Comparison of ENCODE assay signal across 7 cellular contexts in genomic region chr17:76681222-76682137, GRCh38. TPM values are rescaled to one million over a fixed set of nuclear protein-coding genes. Genes with fewer than 3 reads are reported as not detected.
DNase-seq lines count a peak whose midpoint lies in the region; ATAC-seq, FAIRE-seq and TF ChIP-seq lines count a peak whose summit lies in the region.

No MANE protein-coding gene starts in this region.

- no peaks in the 10 kb centered on the region for H3K4me1 ChIP-seq in breast epithelium

- ATAC-seq in WTC11 (peak; percentile 85), HG03354 (IDR thresholded peaks at IDR 0.05; ENCODE audit: poor library complexity, severe bottlenecking, unreplicated experiment) (no peak)

- peak; percentile 48; the same call in 1 of the 2 replicates for TF ChIP-seq CTCF in WTC11 (IDR thresholded peaks at IDR 0.05)
- peak; percentile 12 to 53 (median 51) for TF ChIP-seq CTCF in breast epithelium (IDR thresholded peaks at IDR 0.05)

- CTCF ChIA-PET in WTC11 (lab: Charles Lee), result interaction anchor here (0.5 to 2.6 kb wide), 74 partner anchors 9 to 533 kb away, joined by 3 to 69 read pairs (median 6); partner anchors contain the start of genes AANAT, JMJD6, METTL23 and MGAT5B

- peak overlapping the region in 1 of 2 donors; percentile 10 for H3K27ac ChIP-seq in breast epithelium

- TF ChIP-seq POLR2A in breast epithelium (IDR thresholded peaks at IDR 0.05), result no peak

- no peaks in the 10 kb centered on the region for H3K9me3 ChIP-seq in breast epithelium

- H3K4me1 Mint-ChIP-seq in WTC11, result peaks cover 4% of the 10 kb centered on the region

- POLR2A ChIA-PET in WTC11 (lab: Charles Lee), result interaction anchor here (0.6 kb wide), 1 partner anchor 158 kb away, joined by 3 read pairs; no protein-coding TSS in a partner anchor

- H3K9me3 Mint-ChIP-seq in WTC11, result no peaks in the 10 kb centered on the region

- no peaks in the 10 kb centered on the region for H3K36me3 Mint-ChIP-seq in WTC11

- H3K4me3 ChIP-seq in breast epithelium, result no peak overlapping the region

- H3K27me3 Mint-ChIP-seq in WTC11 (ENCODE audit: low read depth), result no peaks in the 10 kb centered on the region

- peak; percentile 32 for DNase-seq in GM18507 (ENCODE audit: extremely low spot score, insufficient read length, low read depth)
- peak; percentile 19 for DNase-seq in NCI-H2171 (lab: John Stamatoyannopoulos, UW)
- peak; percentile 89 for DNase-seq in WTC11 (ENCODE audit: low spot score)
- DNase-seq in breast epithelium (ENCODE audit: low spot score in 2 of 2), result no peak
- DNase-seq in kidney tubule cell (ENCODE audit: low spot score), result peak; percentile 60
- peak; percentile 44 to 51 for DNase-seq in stimulated activated CD4-positive, alpha-beta T cell treated with anti-CD3 and anti-CD28 coated beads, Interleukin-1b, Interleukin-23, amount 100 ng/mL, for 4 hours (ENCODE audit: low read depth in 2 of 2)

- H3K36me3 ChIP-seq in breast epithelium, result no peaks in the 10 kb centered on the region

- no peak overlapping the region for H3K27ac Mint-ChIP-seq in WTC11

- no peaks in the 10 kb centered on the region for H3K27me3 ChIP-seq in breast epithelium

- intact Hi-C loops in breast epithelium (cut with DNase I; ENCODE audit: low total_unique reads), result no loop called here

- peak; percentile 84 for FAIRE-seq in GM18507 (lab: Jason Lieb, UNC)

- no peak overlapping the region for H3K4me3 Mint-ChIP-seq in WTC11

TF ChIP-seq in WTC11, 78 proteins besides CTCF, POLR2A, EP300 and RAD21:
- no peak for TF ChIP-seq MLX (CRISPR knock-in tag; IDR thresholded peaks at IDR 0.05)
- TF ChIP-seq ZNF317 (CRISPR knock-in tag; IDR thresholded peaks at IDR 0.05; ENCODE audit: borderline replicate concordance, low read depth), result peak; percentile 77

RNA-seq across cellular contexts. Expression of gene MXRA7, which starts 29.3 kb away (rescaled TPM):
- total RNA-seq in WTC11 (2021), result 46.5 to 53.7 TPM (median 48.2 TPM) in 3 replicates
- total RNA-seq in breast epithelium, result 100 to 1,000 TPM; 106 to 242 (median 113) TPM

RNA-seq across cellular contexts. Expression of gene ST6GALNAC1, which starts 37.9 kb away (rescaled TPM):
- total RNA-seq in WTC11 (2021) (0.13 to 0.37 TPM (median 0.16 TPM) in 3 replicates), breast epithelium (1 to 10 TPM; 1.3 to 1.6 (median 1.3) TPM)

RNA-seq across cellular contexts. Expression of gene JMJD6, which starts 44.9 kb away (rescaled TPM):
- total RNA-seq in WTC11 (2021), result 20.3 to 23.8 TPM (median 21.6 TPM) in 3 replicates
- 10 to 100 TPM; 13.1 to 34.1 (median 25.6) TPM for total RNA-seq in breast epithelium

RNA-seq across cellular contexts. Expression of gene METTL23, which starts 45.2 kb away (rescaled TPM):
- 43.3 to 48.5 TPM (median 48.3 TPM) in 3 replicates for total RNA-seq in WTC11 (2021)
- total RNA-seq in breast epithelium, result 10 to 100 TPM; 25.6 to 47.7 (median 28.5) TPM

RNA-seq across cellular contexts. Expression of gene SRSF2, which starts 55.7 kb away (rescaled TPM):
- total RNA-seq in WTC11 (2021), result 355 to 410 TPM (median 407 TPM) in 3 replicates
- total RNA-seq in breast epithelium, result 100 to 1,000 TPM; 143 to 247 (median 244) TPM

Comparison
In these comparisons a context has a peak if more than half of its experiments do, and no peak if none do; other contexts are left out.
1. DNase-seq: peak in GM18507 (single experiment), NCI-H2171 (single experiment), WTC11 (single experiment), kidney tubule cell (single experiment) and stimulated activated CD4-positive, alpha-beta T cell treated with anti-CD3 and anti-CD28 coated beads, Interleukin-1b, Interleukin-23, amount 100 ng/mL, for 4 hours (2 of 2); none in breast epithelium (0 of 2).